Comparison of ENCODE assay signal across 7 cellular contexts in the genomic region with DNA sequence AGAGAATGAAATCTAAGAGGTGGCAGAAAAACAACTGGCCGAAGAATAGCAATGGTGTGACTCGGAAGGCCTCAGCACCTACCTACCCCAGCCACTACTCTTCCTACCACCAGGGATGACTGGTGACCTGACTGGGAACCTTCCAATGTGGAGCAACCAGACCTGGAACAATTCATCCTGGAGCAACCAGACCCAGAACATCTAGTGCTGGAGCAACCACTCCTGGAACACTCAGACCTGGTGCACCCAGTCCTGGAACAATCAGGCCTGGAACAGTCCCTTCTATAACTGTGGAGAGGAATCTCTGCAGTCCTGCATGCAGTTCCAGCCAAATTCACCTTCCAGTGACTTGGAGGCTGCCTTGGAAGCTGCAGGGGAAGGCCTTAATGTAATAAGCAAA. TPM values are rescaled to one million over a fixed set of nuclear protein-coding genes. Genes with fewer than 3 reads are reported as not detected.
DNase-seq lines count a peak whose midpoint lies in the region; ATAC-seq and TF ChIP-seq lines count a peak whose summit lies in the region.
"Not testable (repeated sequence)": the region's sequence is repeated elsewhere in the genome, so short reads cannot be mapped to it uniquely, and the experiment has no call there.
"Had no signal": no experiment of that assay in that cellular context is flagged by ENCODE, and none has a peak within 500 bp of the region (broad histone marks: within the 10 kb centered on the region; RNA-seq: fewer than 3 reads in every experiment).

No MANE protein-coding gene starts in this region.

- H3K36me3 ChIP-seq in left ventricle myocardium inferior; liver (ENCODE audit: control insufficient read depth in 4 of 4, insufficient read depth in 3 of 4, low read depth in 1 of 4, low read length in 3 of 4); right lobe of liver; gastrocnemius medialis: not testable (repeated sequence)

- not testable (repeated sequence) for TF ChIP-seq RAD21 in liver (IDR thresholded peaks at IDR 0.05)

- not testable (repeated sequence) for H3K27me3 ChIP-seq in left ventricle myocardium inferior (ENCODE audit: low read depth); liver (ENCODE audit: control insufficient read depth in 4 of 4, insufficient read depth in 4 of 4, low read length in 3 of 4); right lobe of liver; gastrocnemius medialis

- not testable (repeated sequence) for TF ChIP-seq POLR2A in right lobe of liver (IDR thresholded peaks at IDR 0.05); gastrocnemius medialis (IDR thresholded peaks at IDR 0.05)

- not testable (repeated sequence) for TF ChIP-seq CTCF in left ventricle myocardium inferior (IDR thresholded peaks at IDR 0.05; ENCODE audit: borderline replicate concordance); liver (IDR thresholded peaks at IDR 0.05; ENCODE audit: low read depth, low read length, missing input control); right lobe of liver (IDR thresholded peaks at IDR 0.05); gastrocnemius medialis (IDR thresholded peaks at IDR 0.05 in 4 of 5, conservative IDR thresholded peaks at IDR 0.05 in 1 of 5)

- H3K4me1 ChIP-seq in left ventricle myocardium inferior (peaks cover 15% of the 10 kb centered on the region), liver (ENCODE audit: control insufficient read depth in 4 of 4, insufficient read depth in 4 of 4, low read length in 3 of 4) (peaks cover 10 to 46% (median 38%) of the 10 kb centered on the region in 4 donors), right lobe of liver (peaks cover 0 to 71% (median 13%) of the 10 kb centered on the region in 4 donors), gastrocnemius medialis (peaks cover 4 to 11% of the 10 kb centered on the region in 2 donors)

- not testable (repeated sequence) for H3K9ac ChIP-seq in liver (ENCODE audit: low read depth in 1 of 2, low read length in 2 of 2)

- 95% methylated on average over 2 of the region's 2 CpGs for WGBS in liver
- WGBS in right lobe of liver (ENCODE audit: insufficient coverage, low coverage, low lambda C conversion rate, missing lambda C conversion rate), result no CpG with 5 or more reads among the region's 2 CpGs

- intact Hi-C loops in left ventricle myocardium inferior (cut with micrococcal nuclease); right lobe of liver (cut with DNase I); gastrocnemius medialis (cut with DNase I; ENCODE audit: low total_unique reads): not testable (repeated sequence)

- peak; percentile 8 for ATAC-seq in left lobe of liver
- ATAC-seq in right lobe of liver, gastrocnemius medialis: not testable (repeated sequence)

- not testable (repeated sequence) for H3K9me3 ChIP-seq in left ventricle myocardium inferior (replicated peaks); liver (ENCODE audit: control insufficient read depth in 4 of 4, low read length in 3 of 4); right lobe of liver; gastrocnemius medialis

- in situ Hi-C loops in gastrocnemius medialis (cut with MboI; ENCODE audit: low sequenced_read_pairs in 4 of 4), result not testable (repeated sequence)

- H3K27ac ChIP-seq in left ventricle myocardium inferior (replicated peaks), result peak overlapping the region; percentile 41
- H3K27ac ChIP-seq in liver (ENCODE audit: low read depth in 1 of 2, low read length in 2 of 2), result not testable (repeated sequence)
- peak overlapping the region in 2 of 3 donors; percentile 21 to 75 for H3K27ac ChIP-seq in right lobe of liver
- peak overlapping the region in 1 of 4 donors; percentile 33 for H3K27ac ChIP-seq in gastrocnemius medialis

- DNase-seq in left ventricle myocardium inferior, result not testable (repeated sequence)
- DNase-seq in left lobe of liver (ENCODE audit: low spot score), result peak; percentile 88
- DNase-seq in right lobe of liver, result peak in 1 of 3 donors; percentile 84
- DNase-seq in gastrocnemius medialis, result peak; percentile 8 to 31

- not testable (repeated sequence) for H3K4me3 ChIP-seq in left ventricle myocardium inferior; liver (ENCODE audit: low read depth in 1 of 3, low read length in 3 of 3); right lobe of liver; gastrocnemius medialis

TF ChIP-seq in liver, 16 proteins besides CTCF, POLR2A, EP300 and RAD21:
- TF ChIP-seq SP1 (IDR thresholded peaks at IDR 0.05) (peak; percentile 92), RXRA (IDR thresholded peaks at IDR 0.05) (peak in 1 of 2 donors; percentile 69), HNF4G (IDR thresholded peaks at IDR 0.05) (peak; percentile 11), HNF4A (conservative IDR thresholded peaks at IDR 0.05) (peak in 1 of 2 donors; percentile 47)

RNA-seq across cellular contexts. Expression of gene CHN2, which starts 18.2 kb away (rescaled TPM):
- total RNA-seq in left ventricle myocardium inferior (36.1 TPM), left lobe of liver (56.5 TPM), liver (10 to 100 TPM; 10.2 to 25.4 TPM), right lobe of liver (10 to 100 TPM; 20.1 to 57.7 (median 31.5) TPM), gastrocnemius medialis (10 to 100 TPM in 2 of 4 donors, 1 to 10 TPM in 2; 5.9 to 11.3 (median 8.2) TPM)
- 10 to 100 TPM in 1 of 2 donors, 1 to 10 TPM in 1; 8.3 to 25.4 TPM for polyA plus RNA-seq in liver
- polyA plus RNA-seq: AG04450, BJ had no signal
